ENCODE assay signal across 24 cellular contexts in genomic region chr15:99110581-99111320, GRCh38. TPM values are rescaled to one million over a fixed set of nuclear protein-coding genes. Genes with fewer than 3 reads are reported as not detected.
DNase-seq lines count a peak whose midpoint lies in the region; ATAC-seq and TF ChIP-seq lines count a peak whose summit lies in the region.
"Had no signal": no experiment of that assay in that cellular context is flagged by ENCODE, and none has a peak within 500 bp of the region (broad histone marks: within the 10 kb centered on the region; RNA-seq: fewer than 3 reads in every experiment).

No MANE protein-coding gene starts in this region.

- no peaks in the 10 kb centered on the region for H3K9me3 ChIP-seq in skeletal muscle tissue (ENCODE audit: control insufficient read depth in 3 of 3, low read length in 3 of 3)
- H3K9me3 ChIP-seq: mucosa of descending colon had no signal

- H3K4me3 ChIP-seq in fibroblast of the aortic adventitia (ENCODE audit: low read depth, low read length) (no peak overlapping the region), skeletal muscle tissue (ENCODE audit: low read length in 3 of 3) (peak overlapping the region; percentile 42 to 93 (median 70))
- H3K4me3 ChIP-seq: mucosa of descending colon had no signal

- peak overlapping the region; percentile 2 to 97 (median 43) for H3K9ac ChIP-seq in skeletal muscle tissue (ENCODE audit: low read depth in 1 of 3, low read length in 3 of 3)

- peak; percentile 52 for DNase-seq in GM03348 (ENCODE audit: low spot score)
- peak; percentile 42 for DNase-seq in astrocyte of the hippocampus (ENCODE audit: low read depth, low spot score)
- DNase-seq in fibroblast of the aortic adventitia (ENCODE audit: low read depth), result peak; percentile 74
- no peak for DNase-seq in NCI-H1694 treated with DMSO at 0.1 percent for 48 hours (lab: John Stamatoyannopoulos, UW)
- no peak for DNase-seq in NCI-H1048 (lab: John Stamatoyannopoulos, UW)
- DNase-seq: activated CD4-positive, alpha-beta T cell treated with anti-CD3 and anti-CD28 coated beads, Interleukin-2, amount 50 U/mL, for 1 hour; activated naive CD4-positive, alpha-beta T cell treated with Interleukin-2 at 50 U/mL for 16 hours; anterior cingulate cortex; COR-L47; EL; foreskin melanocyte; Kasumi-1; mucosa of descending colon; NCI-H1092 treated with DMSO at 0.1 percent for 48 hours; NCI-H2107; NCI-H524; retina; SHP77 treated with DMSO at 0.1 percent for 48 hours; T-helper 1 cell had no signal

- peaks cover 7 to 16% (median 12%) of the 10 kb centered on the region in 3 donors for H3K36me3 ChIP-seq in skeletal muscle tissue (ENCODE audit: control insufficient read depth in 3 of 3, insufficient read depth in 3 of 3, low read length in 3 of 3)

- TF ChIP-seq CTCF in fibroblast of the aortic adventitia (IDR thresholded peaks at IDR 0.05; ENCODE audit: insufficient read depth, low read length), result no peak

- H3K4me1 ChIP-seq in skeletal muscle tissue (ENCODE audit: control insufficient read depth in 3 of 3, insufficient read depth in 3 of 3, low read length in 3 of 3), result peaks cover 78 to 86% (median 80%) of the 10 kb centered on the region in 3 donors

- peak overlapping the region; percentile 93 for H3K27ac ChIP-seq in skeletal muscle tissue (ENCODE audit: low read depth, low read length)

- no peaks in the 10 kb centered on the region for H3K27me3 ChIP-seq in skeletal muscle tissue (ENCODE audit: control insufficient read depth in 3 of 3, insufficient read depth in 3 of 3, low read length in 3 of 3)

- no peak for ATAC-seq in HG02870 (IDR thresholded peaks at IDR 0.05; ENCODE audit: unreplicated experiment)
- ATAC-seq in HG02973 (IDR thresholded peaks at IDR 0.05; ENCODE audit: unreplicated experiment), result no peak
- ATAC-seq: mucosa of descending colon; stimulated activated effector memory CD8-positive, alpha-beta T cell treated with anti-CD3 and anti-CD28 coated beads, Interleukin-12 subunit alpha, Interleukin-12 subunit beta, amount 100 ng/mL, for 72 hours had no signal

RNA-seq across cellular contexts. Expression of gene SYNM, which starts 5.9 kb away (rescaled TPM):
- total RNA-seq in fibroblast of the aortic adventitia (ENCODE audit: low replicate concordance) (3.4 and 6.2 TPM in 2 replicates), skeletal muscle tissue (53.2 TPM)
- total RNA-seq: HT-29 had no signal

Comparison
In these comparisons a context has a peak if more than half of its experiments do, and no peak if none do; other contexts are left out.
1. DNase-seq: peak in GM03348 (single experiment), astrocyte of the hippocampus (single experiment) and fibroblast of the aortic adventitia (single experiment); none in NCI-H1694 treated with DMSO at 0.1 percent for 48 hours (single experiment) and NCI-H1048 (single experiment).